Comparison of ENCODE assay signal across 16 cellular contexts in genomic region chr2:60306231-60306861, GRCh38.
DNase-seq lines count a peak whose midpoint lies in the region; ATAC-seq and TF ChIP-seq lines count a peak whose summit lies in the region.
"Had no signal": no experiment of that assay in that cellular context is flagged by ENCODE, and none has a peak within 500 bp of the region (broad histone marks: within the 10 kb centered on the region; RNA-seq: fewer than 3 reads in every experiment).

No MANE protein-coding gene starts in this region.

- peaks cover 88% of the 10 kb centered on the region for H3K4me1 ChIP-seq in OCI-LY7 (ENCODE audit: insufficient read depth, low read length, poor library complexity, severe bottlenecking)
- H3K4me1 ChIP-seq in prostate gland (replicated peaks) = no peaks in the 10 kb centered on the region
- H3K4me1 ChIP-seq: heart left ventricle had no signal

- in situ Hi-C loops in KBM-7 (cut with MboI; ENCODE audit: low pct_unique_long_range_greater_than_20kb, low sequenced_read_pairs) = no loop called here

- no peaks in the 10 kb centered on the region for H3K27me3 ChIP-seq in prostate gland (replicated peaks; ENCODE audit: insufficient read depth)
- H3K27me3 ChIP-seq: heart left ventricle had no signal

- BruUV-seq in OCI-LY7 (replicated peaks; lab: Mats Ljungman, UMichigan) = no TSS peak

- POLR2A ChIA-PET in OCI-LY7 (lab: Charles Lee) (interaction anchor here (0.6 to 5.4 kb wide), 8 partner anchors 9 to 255 kb away, joined by 3 to 26 read pairs (median 4); no protein-coding TSS in a partner anchor), T-cell (lab: Charles Lee) (no interaction called here)

- ATAC-seq in T-cell (replicated peaks in 1 of 4) = no peak
- ATAC-seq: heart left ventricle; left lobe of liver; naive thymus-derived CD8-positive, alpha-beta T cell had no signal

- peaks cover 0 to 2% (median 0%) of the 10 kb centered on the region in 3 donors for H3K4me1 Mint-ChIP-seq in T-cell
- H3K4me1 Mint-ChIP-seq: activated naive CD8-positive, alpha-beta T cell treated with anti-CD3 and anti-CD28 coated beads for 36 hours had no signal

- intact Hi-C loops in OCI-LY7 (cut with micrococcal nuclease; ENCODE audit: unreplicated experiment) (no loop called here), prostate gland (cut with DNase I) (no loop called here)

- DNase-seq in KBM-7 (peak; percentile 65), OCI-LY7 (ENCODE audit: low spot score) (no peak), epithelial cell of esophagus (ENCODE audit: low read depth) (peak; percentile 90), prostate gland (ENCODE audit: low spot score) (peak; percentile 47), T-cell (no peak), HuH-7 (ENCODE audit: low spot score) (no peak)
- no peak for DNase-seq in activated CD4-positive, alpha-beta T cell treated with anti-CD3 and anti-CD28 coated beads, Interleukin-2, amount 50 U/mL, for 4 hours
- DNase-seq in activated CD4-positive, alpha-beta T cell treated with anti-CD3 and anti-CD28 coated beads, Interleukin-2, amount 50 U/mL, for 48 hours = no peak
- DNase-seq: activated CD4-positive, alpha-beta T cell treated with anti-CD3 and anti-CD28 coated beads for 4 hours; activated naive CD8-positive, alpha-beta T cell treated with anti-CD3 and anti-CD28 coated beads for 36 hours; central memory CD4-positive, alpha-beta T cell; heart left ventricle; MM.1S; naive thymus-derived CD8-positive, alpha-beta T cell; RPMI8226 had no signal

- no peaks in the 10 kb centered on the region for H3K27me3 Mint-ChIP-seq in T-cell
- H3K27me3 Mint-ChIP-seq: activated naive CD8-positive, alpha-beta T cell treated with anti-CD3 and anti-CD28 coated beads for 36 hours had no signal

- no peak overlapping the region for H3K4me3 ChIP-seq in OCI-LY7 (ENCODE audit: low read depth, low read length, poor library complexity, severe bottlenecking)
- no peak overlapping the region for H3K4me3 ChIP-seq in epithelial cell of esophagus (ENCODE audit: low read length)
- no peak overlapping the region for H3K4me3 ChIP-seq in prostate gland
- H3K4me3 ChIP-seq: heart left ventricle had no signal

- TF ChIP-seq CTCF in OCI-LY7 (conservative IDR thresholded peaks at IDR 0.05; ENCODE audit: low read length) = no peak
- no peak for TF ChIP-seq CTCF in epithelial cell of esophagus (IDR thresholded peaks at IDR 0.05; ENCODE audit: insufficient read depth, low read depth, low read length, missing control alignments)
- no peak for TF ChIP-seq CTCF in prostate gland (IDR thresholded peaks at IDR 0.05)

- WGBS in prostate gland = 20% methylated on average over 5 of the region's 5 CpGs

- H3K27ac ChIP-seq in OCI-LY7 (ENCODE audit: low read depth, low read length, poor library complexity, severe bottlenecking) (peak overlapping the region; percentile 2), prostate gland (no peak overlapping the region)
- H3K27ac ChIP-seq: heart left ventricle had no signal

- CTCF ChIA-PET in OCI-LY7 (lab: Charles Lee; ENCODE audit: unreplicated experiment) (interaction anchor here (0.5 to 0.6 kb wide), 2 partner anchors 11 to 235 kb away, joined by 3 read pairs; no protein-coding TSS in a partner anchor), T-cell (lab: Charles Lee) (interaction anchor here in 1 of 2 donors (0.6 kb wide), 1 partner anchor 56 kb away, joined by 3 read pairs; no protein-coding TSS in a partner anchor)

- no peaks in the 10 kb centered on the region for H3K9me2 ChIP-seq in OCI-LY7 (ENCODE audit: insufficient read depth, low read length)

- no peak overlapping the region for H3K4me3 Mint-ChIP-seq in T-cell
- H3K4me3 Mint-ChIP-seq: activated naive CD8-positive, alpha-beta T cell treated with anti-CD3 and anti-CD28 coated beads for 36 hours; naive thymus-derived CD8-positive, alpha-beta T cell had no signal

- no peaks in the 10 kb centered on the region for H4K20me1 ChIP-seq in OCI-LY7 (ENCODE audit: insufficient read depth, low read length)

- no peak for TF ChIP-seq POLR2A in prostate gland (IDR thresholded peaks at IDR 0.05)

- H3K27ac Mint-ChIP-seq in T-cell = no peak overlapping the region
- H3K27ac Mint-ChIP-seq: activated naive CD8-positive, alpha-beta T cell treated with anti-CD3 and anti-CD28 coated beads for 36 hours; naive thymus-derived CD8-positive, alpha-beta T cell had no signal

- H2AFZ ChIP-seq in OCI-LY7 (ENCODE audit: low read length) = peak overlapping the region; percentile 96

- no peaks in the 10 kb centered on the region for H3K79me2 ChIP-seq in OCI-LY7 (ENCODE audit: insufficient read depth, low read depth, low read length)

- H3K9me3 ChIP-seq in OCI-LY7 (ENCODE audit: low read length) (no peaks in the 10 kb centered on the region), prostate gland (no peaks in the 10 kb centered on the region)
- H3K9me3 ChIP-seq: heart left ventricle had no signal

- H3K36me3 ChIP-seq in OCI-LY7 (ENCODE audit: insufficient read depth, low read length) = no peaks in the 10 kb centered on the region
- H3K36me3 ChIP-seq in prostate gland = no peaks in the 10 kb centered on the region
- H3K36me3 ChIP-seq: heart left ventricle had no signal

- no peaks in the 10 kb centered on the region for H3K9me3 Mint-ChIP-seq in T-cell
- H3K9me3 Mint-ChIP-seq: activated naive CD8-positive, alpha-beta T cell treated with anti-CD3 and anti-CD28 coated beads for 36 hours; naive thymus-derived CD8-positive, alpha-beta T cell had no signal

- no peaks in the 10 kb centered on the region for H3K36me3 Mint-ChIP-seq in T-cell
- H3K36me3 Mint-ChIP-seq: activated naive CD8-positive, alpha-beta T cell treated with anti-CD3 and anti-CD28 coated beads for 36 hours; naive thymus-derived CD8-positive, alpha-beta T cell had no signal

- H3K4me2 ChIP-seq in OCI-LY7 (ENCODE audit: low read length) = peak overlapping the region; percentile 39

Comparison
In these comparisons a context has a peak if more than half of its experiments do, and no peak if none do; other contexts are left out.
1. DNase-seq: peak in KBM-7 (single experiment), epithelial cell of esophagus (single experiment) and prostate gland (single experiment); none in OCI-LY7 (single experiment), T-cell (0 of 34), activated CD4-positive, alpha-beta T cell treated with anti-CD3 and anti-CD28 coated beads, Interleukin-2, amount 50 U/mL, for 4 hours (0 of 2), activated CD4-positive, alpha-beta T cell treated with anti-CD3 and anti-CD28 coated beads, Interleukin-2, amount 50 U/mL, for 48 hours (0 of 2) and HuH-7 (single experiment).